1 cellular context compared by ENCODE assay signal in the genomic region with DNA sequence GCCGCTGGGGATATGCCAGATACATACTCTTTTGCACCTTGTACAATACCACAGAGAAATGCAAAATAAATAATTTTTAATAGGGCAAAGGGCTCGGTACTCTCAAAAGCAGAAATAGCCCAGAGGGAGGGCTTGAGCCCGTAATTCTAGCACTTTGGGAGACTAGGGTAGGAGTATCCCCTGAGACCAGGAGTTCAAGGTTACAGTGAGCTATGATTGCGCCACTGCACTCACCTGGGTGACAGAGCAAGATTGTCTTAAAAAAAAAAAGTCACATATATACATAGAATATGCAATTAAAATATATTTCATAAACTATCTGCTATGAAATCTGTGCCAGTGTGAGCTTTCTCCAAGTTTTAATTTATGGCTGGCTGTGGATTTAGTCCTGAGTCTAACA.
TF ChIP-seq lines count a peak whose summit lies in the region.

No MANE protein-coding gene starts in this region.

TF ChIP-seq in HepG2, 621 proteins besides CTCF, POLR2A, EP300 and RAD21 (continued from another document):
- TF ChIP-seq, protein P1, sequence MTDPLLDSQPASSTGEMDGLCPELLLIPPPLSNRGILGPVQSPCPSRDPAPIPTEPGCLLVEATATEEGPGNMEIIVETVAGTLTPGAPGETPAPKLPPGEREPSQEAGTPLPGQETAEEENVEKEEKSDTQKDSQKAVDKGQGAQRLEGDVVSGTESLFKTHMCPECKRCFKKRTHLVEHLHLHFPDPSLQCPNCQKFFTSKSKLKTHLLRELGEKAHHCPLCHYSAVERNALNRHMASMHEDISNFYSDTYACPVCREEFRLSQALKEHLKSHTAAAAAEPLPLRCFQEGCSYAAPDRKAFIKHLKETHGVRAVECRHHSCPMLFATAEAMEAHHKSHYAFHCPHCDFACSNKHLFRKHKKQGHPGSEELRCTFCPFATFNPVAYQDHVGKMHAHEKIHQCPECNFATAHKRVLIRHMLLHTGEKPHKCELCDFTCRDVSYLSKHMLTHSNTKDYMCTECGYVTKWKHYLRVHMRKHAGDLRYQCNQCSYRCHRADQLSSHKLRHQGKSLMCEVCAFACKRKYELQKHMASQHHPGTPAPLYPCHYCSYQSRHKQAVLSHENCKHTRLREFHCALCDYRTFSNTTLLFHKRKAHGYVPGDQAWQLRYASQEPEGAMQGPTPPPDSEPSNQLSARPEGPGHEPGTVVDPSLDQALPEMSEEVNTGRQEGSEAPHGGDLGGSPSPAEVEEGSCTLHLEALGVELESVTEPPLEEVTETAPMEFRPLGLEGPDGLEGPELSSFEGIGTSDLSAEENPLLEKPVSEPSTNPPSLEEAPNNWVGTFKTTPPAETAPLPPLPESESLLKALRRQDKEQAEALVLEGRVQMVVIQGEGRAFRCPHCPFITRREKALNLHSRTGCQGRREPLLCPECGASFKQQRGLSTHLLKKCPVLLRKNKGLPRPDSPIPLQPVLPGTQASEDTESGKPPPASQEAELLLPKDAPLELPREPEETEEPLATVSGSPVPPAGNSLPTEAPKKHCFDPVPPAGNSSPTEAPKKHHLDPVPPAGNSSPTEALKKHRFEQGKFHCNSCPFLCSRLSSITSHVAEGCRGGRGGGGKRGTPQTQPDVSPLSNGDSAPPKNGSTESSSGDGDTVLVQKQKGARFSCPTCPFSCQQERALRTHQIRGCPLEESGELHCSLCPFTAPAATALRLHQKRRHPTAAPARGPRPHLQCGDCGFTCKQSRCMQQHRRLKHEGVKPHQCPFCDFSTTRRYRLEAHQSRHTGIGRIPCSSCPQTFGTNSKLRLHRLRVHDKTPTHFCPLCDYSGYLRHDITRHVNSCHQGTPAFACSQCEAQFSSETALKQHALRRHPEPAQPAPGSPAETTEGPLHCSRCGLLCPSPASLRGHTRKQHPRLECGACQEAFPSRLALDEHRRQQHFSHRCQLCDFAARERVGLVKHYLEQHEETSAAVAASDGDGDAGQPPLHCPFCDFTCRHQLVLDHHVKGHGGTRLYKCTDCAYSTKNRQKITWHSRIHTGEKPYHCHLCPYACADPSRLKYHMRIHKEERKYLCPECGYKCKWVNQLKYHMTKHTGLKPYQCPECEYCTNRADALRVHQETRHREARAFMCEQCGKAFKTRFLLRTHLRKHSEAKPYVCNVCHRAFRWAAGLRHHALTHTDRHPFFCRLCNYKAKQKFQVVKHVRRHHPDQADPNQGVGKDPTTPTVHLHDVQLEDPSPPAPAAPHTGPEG (CRISPR knock-in tag; IDR thresholded peaks at IDR 0.05) = 0 out of 2 replicates have a peak, but pooled peaks have one; percentile 30
- no peak for TF ChIP-seq STAT5B (CRISPR knock-in tag; IDR thresholded peaks at IDR 0.05)
- 0 out of 2 replicates have a peak, but pooled peaks have one; percentile 3 for TF ChIP-seq ZNF704 (CRISPR knock-in tag; IDR thresholded peaks at IDR 0.05; ENCODE audit: borderline replicate concordance)
- peak; percentile 39; the same call in 1 of the 2 replicates for TF ChIP-seq HNF4G (IDR thresholded peaks at IDR 0.05; ENCODE audit: borderline replicate concordance, low read depth, low read length)
- no peak for TF ChIP-seq HNF4G (CRISPR knock-in tag; IDR thresholded peaks at IDR 0.05; ENCODE audit: borderline replicate concordance, low read depth)
- TF ChIP-seq, protein P2, sequence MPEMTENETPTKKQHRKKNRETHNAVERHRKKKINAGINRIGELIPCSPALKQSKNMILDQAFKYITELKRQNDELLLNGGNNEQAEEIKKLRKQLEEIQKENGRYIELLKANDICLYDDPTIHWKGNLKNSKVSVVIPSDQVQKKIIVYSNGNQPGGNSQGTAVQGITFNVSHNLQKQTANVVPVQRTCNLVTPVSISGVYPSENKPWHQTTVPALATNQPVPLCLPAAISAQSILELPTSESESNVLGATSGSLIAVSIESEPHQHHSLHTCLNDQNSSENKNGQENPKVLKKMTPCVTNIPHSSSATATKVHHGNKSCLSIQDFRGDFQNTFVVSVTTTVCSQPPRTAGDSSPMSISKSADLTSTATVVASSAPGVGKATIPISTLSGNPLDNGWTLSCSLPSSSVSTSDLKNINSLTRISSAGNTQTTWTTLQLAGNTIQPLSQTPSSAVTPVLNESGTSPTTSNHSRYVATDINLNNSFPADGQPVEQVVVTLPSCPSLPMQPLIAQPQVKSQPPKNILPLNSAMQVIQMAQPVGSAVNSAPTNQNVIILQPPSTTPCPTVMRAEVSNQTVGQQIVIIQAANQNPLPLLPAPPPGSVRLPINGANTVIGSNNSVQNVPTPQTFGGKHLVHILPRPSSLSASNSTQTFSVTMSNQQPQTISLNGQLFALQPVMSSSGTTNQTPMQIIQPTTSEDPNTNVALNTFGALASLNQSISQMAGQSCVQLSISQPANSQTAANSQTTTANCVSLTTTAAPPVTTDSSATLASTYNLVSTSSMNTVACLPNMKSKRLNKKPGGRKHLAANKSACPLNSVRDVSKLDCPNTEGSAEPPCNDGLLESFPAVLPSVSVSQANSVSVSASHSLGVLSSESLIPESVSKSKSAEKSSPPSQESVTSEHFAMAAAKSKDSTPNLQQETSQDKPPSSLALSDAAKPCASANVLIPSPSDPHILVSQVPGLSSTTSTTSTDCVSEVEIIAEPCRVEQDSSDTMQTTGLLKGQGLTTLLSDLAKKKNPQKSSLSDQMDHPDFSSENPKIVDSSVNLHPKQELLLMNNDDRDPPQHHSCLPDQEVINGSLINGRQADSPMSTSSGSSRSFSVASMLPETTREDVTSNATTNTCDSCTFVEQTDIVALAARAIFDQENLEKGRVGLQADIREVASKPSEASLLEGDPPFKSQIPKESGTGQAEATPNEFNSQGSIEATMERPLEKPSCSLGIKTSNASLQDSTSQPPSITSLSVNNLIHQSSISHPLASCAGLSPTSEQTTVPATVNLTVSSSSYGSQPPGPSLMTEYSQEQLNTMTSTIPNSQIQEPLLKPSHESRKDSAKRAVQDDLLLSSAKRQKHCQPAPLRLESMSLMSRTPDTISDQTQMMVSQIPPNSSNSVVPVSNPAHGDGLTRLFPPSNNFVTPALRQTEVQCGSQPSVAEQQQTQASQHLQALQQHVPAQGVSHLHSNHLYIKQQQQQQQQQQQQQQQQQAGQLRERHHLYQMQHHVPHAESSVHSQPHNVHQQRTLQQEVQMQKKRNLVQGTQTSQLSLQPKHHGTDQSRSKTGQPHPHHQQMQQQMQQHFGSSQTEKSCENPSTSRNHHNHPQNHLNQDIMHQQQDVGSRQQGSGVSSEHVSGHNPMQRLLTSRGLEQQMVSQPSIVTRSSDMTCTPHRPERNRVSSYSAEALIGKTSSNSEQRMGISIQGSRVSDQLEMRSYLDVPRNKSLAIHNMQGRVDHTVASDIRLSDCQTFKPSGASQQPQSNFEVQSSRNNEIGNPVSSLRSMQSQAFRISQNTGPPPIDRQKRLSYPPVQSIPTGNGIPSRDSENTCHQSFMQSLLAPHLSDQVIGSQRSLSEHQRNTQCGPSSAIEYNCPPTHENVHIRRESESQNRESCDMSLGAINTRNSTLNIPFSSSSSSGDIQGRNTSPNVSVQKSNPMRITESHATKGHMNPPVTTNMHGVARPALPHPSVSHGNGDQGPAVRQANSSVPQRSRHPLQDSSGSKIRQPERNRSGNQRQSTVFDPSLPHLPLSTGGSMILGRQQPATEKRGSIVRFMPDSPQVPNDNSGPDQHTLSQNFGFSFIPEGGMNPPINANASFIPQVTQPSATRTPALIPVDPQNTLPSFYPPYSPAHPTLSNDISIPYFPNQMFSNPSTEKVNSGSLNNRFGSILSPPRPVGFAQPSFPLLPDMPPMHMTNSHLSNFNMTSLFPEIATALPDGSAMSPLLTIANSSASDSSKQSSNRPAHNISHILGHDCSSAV (CRISPR knock-in tag; IDR thresholded peaks at IDR 0.05; ENCODE audit: borderline replicate concordance) = 0 out of 2 replicates have a peak, but pooled peaks have one; percentile 25
- TF ChIP-seq POLR2G (IDR thresholded peaks at IDR 0.05; ENCODE audit: low read depth, low read length) = no peak
- TF ChIP-seq NR2F6 (IDR thresholded peaks at IDR 0.05) = peak; percentile 53
- TF ChIP-seq NR2F6 (CRISPR knock-in tag; IDR thresholded peaks at IDR 0.05) = 0 out of 2 replicates have a peak, but pooled peaks have one; percentile 17
- no peak for TF ChIP-seq ZNF101 (CRISPR knock-in tag; IDR thresholded peaks at IDR 0.05; ENCODE audit: borderline replicate concordance, low read depth)
- TF ChIP-seq ZNF569 (CRISPR knock-in tag; IDR thresholded peaks at IDR 0.05; ENCODE audit: borderline replicate concordance) = 0 out of 2 replicates have a peak, but pooled peaks have one; percentile 1
- TF ChIP-seq AGO1 (IDR thresholded peaks at IDR 0.05; ENCODE audit: low read depth, low read length, poor library complexity, severe bottlenecking) = no peak
- TF ChIP-seq GMEB1 (CRISPR knock-in tag; IDR thresholded peaks at IDR 0.05; ENCODE audit: borderline replicate concordance) = no peak
- peak; percentile 51 for TF ChIP-seq RARA (CRISPR knock-in tag; IDR thresholded peaks at IDR 0.05)
- TF ChIP-seq ZNF510 (CRISPR knock-in tag; IDR thresholded peaks at IDR 0.05; ENCODE audit: low read depth) = no peak
